2 cellular contexts compared by ENCODE assay signal in the genomic region with DNA sequence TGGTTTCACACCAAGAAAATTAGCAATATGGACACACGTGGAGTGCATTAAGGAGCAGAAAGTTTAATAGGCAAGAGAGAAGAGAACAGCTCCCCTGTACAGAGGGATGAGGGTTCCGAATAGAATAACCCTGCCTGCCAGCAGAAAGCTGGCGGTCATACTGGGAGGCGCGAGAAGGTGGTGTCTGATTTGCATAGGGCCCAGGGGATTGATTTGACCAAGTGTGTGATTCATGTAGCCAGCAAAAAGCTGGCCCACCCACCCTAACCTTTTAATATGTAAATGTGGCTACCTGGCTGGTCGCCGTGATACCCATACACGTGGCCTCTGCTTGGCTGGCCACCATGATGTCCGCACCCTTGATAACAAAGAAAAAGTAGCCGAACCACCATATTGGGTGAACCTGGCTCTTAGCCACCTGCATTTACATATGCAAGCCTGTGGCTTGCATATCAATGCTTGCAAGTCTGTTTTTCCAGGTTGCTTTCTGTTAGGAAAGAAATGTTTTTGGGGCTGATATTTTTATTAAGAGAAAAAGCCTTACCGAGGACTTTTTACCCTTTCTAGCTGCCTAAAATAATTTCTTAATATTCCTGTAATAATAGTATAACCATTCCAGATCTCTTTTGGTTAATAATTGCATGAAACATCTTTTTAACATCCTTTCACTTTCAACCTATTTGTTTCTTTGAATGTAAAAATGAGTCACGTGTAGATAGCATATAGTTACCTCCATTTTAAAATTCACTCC.
TF ChIP-seq lines count a peak whose summit lies in the region.

No MANE protein-coding gene starts in this region.

TF ChIP-seq in IMR-90, 13 proteins besides CTCF, POLR2A, EP300 and RAD21:
- TF ChIP-seq NFE2L2 (IDR thresholded peaks at IDR 0.05; ENCODE audit: low read depth, low read length) (no peak), MAFK (IDR thresholded peaks at IDR 0.05; ENCODE audit: low read depth, low read length) (no peak), CHD1 (IDR thresholded peaks at IDR 0.05; ENCODE audit: low read depth, low read length) (no peak), RCOR1 (IDR thresholded peaks at IDR 0.05; ENCODE audit: insufficient replicate concordance, low read length) (no peak), BHLHE40 (IDR thresholded peaks at IDR 0.05; ENCODE audit: low read depth, low read length) (no peak), SMC3 (IDR thresholded peaks at IDR 0.05; ENCODE audit: low read depth, low read length) (no peak), MXI1 (IDR thresholded peaks at IDR 0.05; ENCODE audit: borderline replicate concordance, low read depth, low read length) (no peak), RFX5 (IDR thresholded peaks at IDR 0.05; ENCODE audit: low read depth, low read length) (no peak), CEBPB (IDR thresholded peaks at IDR 0.05; ENCODE audit: low read depth, low read length) (no peak), MAZ (IDR thresholded peaks at IDR 0.05; ENCODE audit: borderline replicate concordance, low read depth, low read length) (no peak), FOS (IDR thresholded peaks at IDR 0.05; ENCODE audit: low read depth, low read length) (no peak)
- TF ChIP-seq, protein P1, sequence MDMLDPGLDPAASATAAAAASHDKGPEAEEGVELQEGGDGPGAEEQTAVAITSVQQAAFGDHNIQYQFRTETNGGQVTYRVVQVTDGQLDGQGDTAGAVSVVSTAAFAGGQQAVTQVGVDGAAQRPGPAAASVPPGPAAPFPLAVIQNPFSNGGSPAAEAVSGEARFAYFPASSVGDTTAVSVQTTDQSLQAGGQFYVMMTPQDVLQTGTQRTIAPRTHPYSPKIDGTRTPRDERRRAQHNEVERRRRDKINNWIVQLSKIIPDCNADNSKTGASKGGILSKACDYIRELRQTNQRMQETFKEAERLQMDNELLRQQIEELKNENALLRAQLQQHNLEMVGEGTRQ (IDR thresholded peaks at IDR 0.05; ENCODE audit: low read depth, low read length), result no peak

TF ChIP-seq in K562, 482 proteins besides CTCF, POLR2A, EP300 and RAD21:
- no peak for TF ChIP-seq ERF (CRISPR knock-in tag; IDR thresholded peaks at IDR 0.05)
- TF ChIP-seq ZNF41 (CRISPR knock-in tag; conservative IDR thresholded peaks at IDR 0.05), result no peak
- no peak for TF ChIP-seq TEAD4 (IDR thresholded peaks at IDR 0.05; ENCODE audit: low read length)
- no peak for TF ChIP-seq TEAD4 (CRISPR knock-in tag; IDR thresholded peaks at IDR 0.05; ENCODE audit: borderline replicate concordance)
- TF ChIP-seq ZBTB33 (CRISPR knock-in tag; IDR thresholded peaks at IDR 0.05), result peak; percentile 51; the same call in 1 of the 2 replicates
- TF ChIP-seq THAP7 (CRISPR knock-in tag; IDR thresholded peaks at IDR 0.05), result no peak
TF ChIP-seq in K562: peak in this region for 1.
